Comparison of ENCODE assay signal across 10 cellular contexts in genomic region chr11:94934362-94934761, GRCh38. TPM values are rescaled to one million over a fixed set of nuclear protein-coding genes. Genes with fewer than 3 reads are reported as not detected.
A peak's percentile ranks its signal among the peaks of the same experiment; 100 is the strongest.
DNase-seq lines count a peak whose midpoint lies in the region; ATAC-seq, FAIRE-seq and TF ChIP-seq lines count a peak whose summit lies in the region.
"Had no signal": no experiment of that assay in that cellular context is flagged by ENCODE, and none has a peak within 500 bp of the region (broad histone marks: within the 10 kb centered on the region; RNA-seq: fewer than 3 reads in every experiment).

No MANE protein-coding gene starts in this region.

- DNase-seq in DMS79 treated with DMSO at 0.1 percent for 48 hours (lab: John Stamatoyannopoulos, UW), result peak; percentile 13
- DNase-seq in NCI-H446 treated with DMSO at 0.1 percent for 48 hours (lab: John Stamatoyannopoulos, UW), result peak; percentile 53
- peak; percentile 55 for DNase-seq in endothelial cell of umbilical vein (ENCODE audit: low read depth, low spot score)
- no peak for DNase-seq in omental fat pad (ENCODE audit: low spot score)
- DNase-seq in small intestine, result no peak

- H3K9me3 ChIP-seq in endothelial cell of umbilical vein (replicated peaks; ENCODE audit: control insufficient read depth, insufficient read depth, low read length) (no peaks in the 10 kb centered on the region), small intestine (ENCODE audit: control insufficient read depth, low read depth) (no peaks in the 10 kb centered on the region)

- TF ChIP-seq POLR2A in endothelial cell of umbilical vein (IDR thresholded peaks at IDR 0.05; ENCODE audit: low read depth, low read length), result no peak

- H3K36me3 ChIP-seq in endothelial cell of umbilical vein (ENCODE audit: control insufficient read depth in 2 of 2, extremely low read depth in 1 of 2, insufficient read depth in 2 of 2, low read length in 2 of 2) (no peaks in the 10 kb centered on the region), small intestine (ENCODE audit: control insufficient read depth in 2 of 2, insufficient read depth in 2 of 2, low read length in 2 of 2) (no peaks in the 10 kb centered on the region)

- peak overlapping the region; percentile 19 for H2AFZ ChIP-seq in endothelial cell of umbilical vein (ENCODE audit: low read depth, low read length)

- no peaks in the 10 kb centered on the region for H4K20me1 ChIP-seq in endothelial cell of umbilical vein (replicated peaks; ENCODE audit: control insufficient read depth, extremely low read depth, insufficient read depth, low read length)

- H3K79me2 ChIP-seq in endothelial cell of umbilical vein (ENCODE audit: control insufficient read depth, insufficient read depth, low read length), result no peaks in the 10 kb centered on the region

- H3K9ac ChIP-seq in endothelial cell of umbilical vein (replicated peaks; ENCODE audit: extremely low read depth, insufficient read depth, low read length), result peak overlapping the region; percentile 78

- H3K27ac ChIP-seq in endothelial cell of umbilical vein (ENCODE audit: insufficient read depth, low read depth, low read length) (peak overlapping the region; percentile 96), small intestine (ENCODE audit: low read depth in 1 of 2, low read length in 1 of 2) (peak overlapping the region in 1 of 2 donors; percentile 26)
- H3K27ac ChIP-seq: SK-N-MC had no signal

- POLR2A ChIA-PET in endothelial cell of umbilical vein (lab: Charles Lee), result interaction anchor here (1.0 to 1.1 kb wide), 2 partner anchors 39 to 140 kb away, joined by 3 to 5 read pairs; partner anchors contain the start of genes CWC15 and KDM4D

- H3K27me3 ChIP-seq in endothelial cell of umbilical vein (ENCODE audit: control insufficient read depth in 2 of 2, insufficient read depth in 2 of 2, low read length in 2 of 2) (no peaks in the 10 kb centered on the region), small intestine (ENCODE audit: control insufficient read depth in 2 of 2, insufficient read depth in 2 of 2, low read length in 2 of 2) (no peaks in the 10 kb centered on the region)

- ATAC-seq in omental fat pad (ENCODE audit: low FRiP score) (peak; percentile 21), GM19035 (IDR thresholded peaks at IDR 0.05; ENCODE audit: unreplicated experiment) (no peak), HG02571 (IDR thresholded peaks at IDR 0.05; ENCODE audit: unreplicated experiment) (no peak)

- peaks cover 49% of the 10 kb centered on the region for H3K4me1 ChIP-seq in endothelial cell of umbilical vein (ENCODE audit: control insufficient read depth, extremely low read depth, insufficient read depth, low read length)
- no peaks in the 10 kb centered on the region for H3K4me1 ChIP-seq in small intestine (ENCODE audit: control insufficient read depth in 2 of 2, insufficient read depth in 1 of 2, low read depth in 1 of 2, low read length in 1 of 2)

- intact Hi-C loops in endothelial cell of umbilical vein (cut with micrococcal nuclease), result loop anchor here (1.0 to 10.0 kb wide), 4 partner anchors 8 to 800 kb away; partner anchors contain the start of genes CWC15 and KDM4D

- TF ChIP-seq CTCF in endothelial cell of umbilical vein (IDR thresholded peaks at IDR 0.05; ENCODE audit: extremely low read depth in 1 of 2, insufficient read depth in 1 of 2, low read depth in 1 of 2, low read length in 2 of 2) (no peak), omental fat pad (IDR thresholded peaks at IDR 0.05) (no peak)

- CTCF ChIA-PET in endothelial cell of umbilical vein (lab: Charles Lee), result interaction anchor here (0.7 to 4.5 kb wide), 6 partner anchors 10 to 311 kb away, joined by 3 to 18 read pairs (median 4); no protein-coding TSS in a partner anchor

- FAIRE-seq in endothelial cell of umbilical vein (lab: Jason Lieb, UNC) (no peak), small intestine (lab: Jason Lieb, UNC) (no peak)
- FAIRE-seq: GM12891 had no signal

- WGBS in small intestine, 3 donors, result 68 to 85% (median 79%) methylated on average over 4 of the region's 4 CpGs

- no TSS peak for BruUV-seq in endothelial cell of umbilical vein (replicated peaks; lab: Mats Ljungman, UMichigan)

- dilution Hi-C loops in endothelial cell of umbilical vein (cut with MboI; ENCODE audit: extremely low pct_ligation_motif_present, low sequenced_read_pairs), result no loop called here

- H3K4me3 ChIP-seq in endothelial cell of umbilical vein (replicated peaks in 1 of 3; ENCODE audit: insufficient read depth in 1 of 3, low read depth in 1 of 3, low read length in 3 of 3), result no peak overlapping the region
- no peak overlapping the region for H3K4me3 ChIP-seq in small intestine (ENCODE audit: low read depth in 1 of 2, low read length in 2 of 2)
- H3K4me3 ChIP-seq: skin epidermis had no signal

- H3K9me1 ChIP-seq in endothelial cell of umbilical vein (replicated peaks; ENCODE audit: control insufficient read depth, extremely low read depth, insufficient read depth, low read length), result no peaks in the 10 kb centered on the region

- peak overlapping the region; percentile 71 for H3K4me2 ChIP-seq in endothelial cell of umbilical vein (ENCODE audit: insufficient read depth, low read length)

TF ChIP-seq in endothelial cell of umbilical vein, 7 proteins besides CTCF, POLR2A, EP300 and RAD21:
- TF ChIP-seq EZH2 (IDR thresholded peaks at IDR 0.05; ENCODE audit: borderline replicate concordance, low read depth, low read length, severe bottlenecking), result no peak
- no peak for TF ChIP-seq JUN (IDR thresholded peaks at IDR 0.05; ENCODE audit: borderline replicate concordance, insufficient read depth, insufficient read length, low read depth)
- TF ChIP-seq, protein P1, sequence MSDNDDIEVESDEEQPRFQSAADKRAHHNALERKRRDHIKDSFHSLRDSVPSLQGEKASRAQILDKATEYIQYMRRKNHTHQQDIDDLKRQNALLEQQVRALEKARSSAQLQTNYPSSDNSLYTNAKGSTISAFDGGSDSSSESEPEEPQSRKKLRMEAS (IDR thresholded peaks at IDR 0.05; ENCODE audit: insufficient read depth, insufficient read length), result no peak
- no peak for TF ChIP-seq POLR2AphosphoS5 (IDR thresholded peaks at IDR 0.05; ENCODE audit: insufficient read depth, low read depth, low read length)
- no peak for TF ChIP-seq MYC (IDR thresholded peaks at IDR 0.05; ENCODE audit: low read depth, low read length)

RNA-seq across cellular contexts. Expression of gene CWC15, which starts 39.0 kb away (rescaled TPM):
- 72.0 and 75.6 TPM in 2 replicates for total RNA-seq in endothelial cell of umbilical vein
- 11.1 and 16.9 TPM in 2 replicates for polyA plus RNA-seq in endothelial cell of umbilical vein
- 28.4 and 29.6 TPM in 2 replicates for polyA plus RNA-seq in endothelial cell of umbilical vein (2011; cell fraction: cytosol; rRNA removed)
- polyA plus RNA-seq in endothelial cell of umbilical vein (2011; cell fraction: nucleus; rRNA removed), result 46.2 and 77.7 TPM in 2 replicates
- polyA plus RNA-seq in endothelial cell of umbilical vein (2012), result 62.2 and 75.5 TPM in 2 replicates
- 12.8 and 15.4 TPM in 2 replicates for polyA minus RNA-seq in endothelial cell of umbilical vein
- 17.6 TPM for polyA minus RNA-seq in endothelial cell of umbilical vein (2011; cell fraction: cytosol; rRNA and poly(A)+ RNA removed)
- 30.0 and 37.7 TPM in 2 replicates for polyA minus RNA-seq in endothelial cell of umbilical vein (2011; cell fraction: nucleus; rRNA and poly(A)+ RNA removed)
- 10 to 100 TPM; 33.0 to 51.1 (median 42.0) TPM for total RNA-seq in omental fat pad
- polyA plus RNA-seq in small intestine, result 10 to 100 TPM; 44.5 to 78.9 (median 46.2) TPM

RNA-seq across cellular contexts. Expression of gene KDM4D, which starts 39.1 kb away (rescaled TPM):
- total RNA-seq in endothelial cell of umbilical vein, result 1.0 and 1.3 TPM in 2 replicates
- polyA plus RNA-seq in endothelial cell of umbilical vein, result 1.3 and 1.4 TPM in 2 replicates
- polyA plus RNA-seq in endothelial cell of umbilical vein (2011; cell fraction: cytosol; rRNA removed), result 0.90 and 1.1 TPM in 2 replicates
- 0.63 and 0.74 TPM in 2 replicates for polyA plus RNA-seq in endothelial cell of umbilical vein (2011; cell fraction: nucleus; rRNA removed)
- polyA plus RNA-seq in endothelial cell of umbilical vein (2012), result 0.64 and 0.96 TPM in 2 replicates
- polyA minus RNA-seq in endothelial cell of umbilical vein, result 1.1 and 1.2 TPM in 2 replicates
- 0.82 TPM for polyA minus RNA-seq in endothelial cell of umbilical vein (2011; cell fraction: cytosol; rRNA and poly(A)+ RNA removed)
- 0.63 and 1.3 TPM in 2 replicates for polyA minus RNA-seq in endothelial cell of umbilical vein (2011; cell fraction: nucleus; rRNA and poly(A)+ RNA removed)
- total RNA-seq in omental fat pad, result under 1 TPM; 0.24 to 0.93 (median 0.69) TPM
- under 1 TPM in 2 of 3 donors, not detected in 1; 0.27 to 0.54 TPM for polyA plus RNA-seq in small intestine

Comparison
In these comparisons a context has a peak if more than half of its experiments do, and no peak if none do; other contexts are left out.
1. DNase-seq: peak in DMS79 treated with DMSO at 0.1 percent for 48 hours (single experiment), NCI-H446 treated with DMSO at 0.1 percent for 48 hours (single experiment) and endothelial cell of umbilical vein (single experiment); none in omental fat pad (single experiment) and small intestine (single experiment).